Comparison of ENCODE assay signal across 33 cellular contexts in the genomic region with DNA sequence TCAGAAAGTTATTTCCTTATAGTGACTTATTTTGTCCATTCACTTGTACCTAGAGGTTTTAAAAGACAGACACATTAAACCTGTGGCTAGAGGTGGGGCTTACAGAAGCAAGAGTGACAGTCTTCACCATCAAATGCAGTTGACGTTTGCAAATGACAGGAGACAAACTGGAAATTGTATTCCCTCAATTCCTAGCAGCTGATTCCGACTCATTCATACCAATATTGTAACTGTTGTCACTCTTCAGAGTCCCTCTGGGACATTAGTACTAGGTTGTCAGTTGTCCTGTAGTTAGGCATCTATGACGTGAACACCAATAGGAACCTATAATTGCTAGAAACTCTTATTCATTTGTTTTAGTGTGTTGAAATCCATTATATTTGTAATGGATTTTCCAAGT.
"Had no signal": no experiment of that assay in that cellular context is flagged by ENCODE, and none has a peak within 500 bp of the region (broad histone marks: within the 10 kb centered on the region; RNA-seq: fewer than 3 reads in every experiment).

No MANE protein-coding gene starts in this region.

- H3K9me3 ChIP-seq: MG63 had no signal

- H3K27ac ChIP-seq: KMS-11 had no signal

- H3K27me3 ChIP-seq: MG63 had no signal

- H3K4me2 ChIP-seq: KMS-11 had no signal

- H3K36me3 ChIP-seq: MG63 had no signal

- H3K4me3 ChIP-seq: MG63 had no signal

- H3K9ac ChIP-seq: KMS-11 had no signal

- DNase-seq: Karpas-422, Kasumi-1, MG63, MM.1S, MV-4-11, NCI-H1048, NCI-H1092, NCI-H1092 treated with DMSO at 0.1 percent for 48 hours, NCI-H1105, NCI-H1105 treated with DMSO at 0.1 percent for 48 hours, NCI-H1417 treated with DMSO at 0.1 percent for 48 hours, NCI-H1436, NCI-H1436 treated with DMSO at 0.1 percent for 48 hours, NCI-H146, NCI-H1694, NCI-H1694 treated with DMSO at 0.1 percent for 48 hours, NCI-H187, NCI-H187 treated with DMSO at 0.1 percent for 48 hours, NCI-H1930, NCI-H2029, NCI-H2029 treated with DMSO at 0.1 percent for 48 hours, NCI-H2081, NCI-H2081 treated with DMSO at 0.1 percent for 48 hours, NCI-H2107, NCI-H2171, NCI-H2171 treated with DMSO at 0.1 percent for 48 hours, NCI-H2227 treated with DMSO at 0.1 percent for 48 hours, NCI-H226, NCI-H345, NCI-H446, NCI-H446 treated with DMSO at 0.1 percent for 48 hours, NCI-H510A had no signal
